15 cellular contexts compared by ENCODE assay signal in genomic region chr11:34308821-34309585, GRCh38. TPM values are rescaled to one million over a fixed set of nuclear protein-coding genes. Genes with fewer than 3 reads are reported as not detected.
DNase-seq lines count a peak whose midpoint lies in the region; ATAC-seq, FAIRE-seq and TF ChIP-seq lines count a peak whose summit lies in the region.
"Had no signal": no experiment of that assay in that cellular context is flagged by ENCODE, and none has a peak within 500 bp of the region (broad histone marks: within the 10 kb centered on the region; RNA-seq: fewer than 3 reads in every experiment).

No MANE protein-coding gene starts in this region.

- no peak overlapping the region for H3K9ac ChIP-seq in mesendoderm (ENCODE audit: low read length)

- DNase-seq in A673 (ENCODE audit: low spot score): peak; percentile 88
- DNase-seq in HuH-7 (ENCODE audit: low spot score): peak; percentile 52
- peak in 2 of 4 donors; percentile 9 to 28 for DNase-seq in body of pancreas
- DNase-seq in mesendoderm: no peak
- no peak for DNase-seq in H4 (ENCODE audit: low spot score)
- DNase-seq in DMS53 (lab: John Stamatoyannopoulos, UW): no peak
- DNase-seq in frontal cortex (ENCODE audit: low spot score in 2 of 2): no peak
- DNase-seq: activated naive CD4-positive, alpha-beta T cell; dermis blood vessel endothelial cell; heart left ventricle; NCI-H1417 treated with DMSO at 0.1 percent for 48 hours; NCI-H774; testis had no signal

- no peak overlapping the region for H3K4me2 ChIP-seq in mesendoderm (ENCODE audit: low read length)

- H3K4ac ChIP-seq in mesendoderm (ENCODE audit: low read depth, low read length): no peak overlapping the region

- H3K4me3 ChIP-seq in A673 (ENCODE audit: low read depth, low read length, poor library complexity, severe bottlenecking): peak overlapping the region; percentile 0
- H3K4me3 ChIP-seq in body of pancreas: no peak overlapping the region
- H3K4me3 ChIP-seq in mesendoderm (ENCODE audit: low read length): no peak overlapping the region
- H3K4me3 ChIP-seq: heart left ventricle, testis had no signal

- no peaks in the 10 kb centered on the region for H3K79me2 ChIP-seq in mesendoderm (ENCODE audit: control insufficient read depth, insufficient read depth, low read length)

- POLR2A ChIA-PET in A673 (lab: Charles Lee; ENCODE audit: low non-redundant PET): no interaction called here

- H3K4me1 ChIP-seq in A673 (ENCODE audit: insufficient read depth, low read length, poor library complexity, severe bottlenecking): peaks cover 44% of the 10 kb centered on the region
- no peaks in the 10 kb centered on the region for H3K4me1 ChIP-seq in body of pancreas
- peaks cover 6% of the 10 kb centered on the region for H3K4me1 ChIP-seq in mesendoderm (ENCODE audit: control insufficient read depth, low read depth, low read length)
- H3K4me1 ChIP-seq: testis had no signal

- H3K36me3 ChIP-seq in A673 (ENCODE audit: insufficient read depth, low read length, poor library complexity, severe bottlenecking): no peaks in the 10 kb centered on the region
- H3K36me3 ChIP-seq in body of pancreas (replicated peaks in 1 of 2; ENCODE audit: insufficient read depth in 1 of 2, low read depth in 2 of 2): no peaks in the 10 kb centered on the region
- no peaks in the 10 kb centered on the region for H3K36me3 ChIP-seq in mesendoderm (ENCODE audit: control insufficient read depth, insufficient read depth, low read length)
- H3K36me3 ChIP-seq: heart left ventricle had no signal

- no peak overlapping the region for H3K18ac ChIP-seq in mesendoderm (ENCODE audit: low read length)

- no peaks in the 10 kb centered on the region for H3K9me3 ChIP-seq in A673 (ENCODE audit: low read depth, low read length, poor library complexity, severe bottlenecking)
- no peaks in the 10 kb centered on the region for H3K9me3 ChIP-seq in body of pancreas
- H3K9me3 ChIP-seq: heart left ventricle, testis had no signal

- no peak overlapping the region for H2BK120ac ChIP-seq in mesendoderm (ENCODE audit: low read depth, low read length)

- WGBS in body of pancreas, 2 donors: 60 to 65% methylated on average over 8 of the region's 8 CpGs
- no CpG with 5 or more reads among the region's 8 CpGs for WGBS in mesendoderm (ENCODE audit: extremely low coverage, insufficient coverage, low lambda C conversion rate)

- no peaks in the 10 kb centered on the region for H3K27me3 ChIP-seq in A673 (replicated peaks; ENCODE audit: insufficient read depth, low read depth, low read length, poor library complexity)
- H3K27me3 ChIP-seq in body of pancreas: no peaks in the 10 kb centered on the region
- H3K27me3 ChIP-seq in mesendoderm (ENCODE audit: insufficient read depth, low read length, poor library complexity): no peaks in the 10 kb centered on the region
- H3K27me3 ChIP-seq: heart left ventricle, testis had no signal

- TF ChIP-seq CTCF in A673 (conservative IDR thresholded peaks at IDR 0.05; ENCODE audit: low read depth, low read length) (no peak), body of pancreas (IDR thresholded peaks at IDR 0.05) (no peak)

- peak overlapping the region; percentile 91 for H3K23ac ChIP-seq in mesendoderm (ENCODE audit: low read length)

- no peak overlapping the region for H4K8ac ChIP-seq in mesendoderm (ENCODE audit: low read depth, low read length)

- H2BK5ac ChIP-seq in mesendoderm (ENCODE audit: low read length): no peak overlapping the region

- CTCF ChIA-PET in A673 (lab: Charles Lee): no interaction called here

- no peak for TF ChIP-seq POLR2A in body of pancreas (IDR thresholded peaks at IDR 0.05)

- no peak overlapping the region for H2BK15ac ChIP-seq in mesendoderm (replicated peaks; ENCODE audit: low read depth)

- H2AK5ac ChIP-seq in mesendoderm (ENCODE audit: low read length): no peak overlapping the region

- ATAC-seq in body of pancreas: peak; percentile 48
- ATAC-seq in GM18519 (IDR thresholded peaks at IDR 0.05; ENCODE audit: low FRiP score, unreplicated experiment): no peak
- ATAC-seq: heart left ventricle had no signal

- H3K56ac ChIP-seq in mesendoderm (ENCODE audit: low read length): no peak overlapping the region

- no TSS peak for BruUV-seq in A673 (replicated peaks; lab: Mats Ljungman, UMichigan)

- FAIRE-seq in frontal cortex (lab: Jason Lieb, UNC): no peak
- FAIRE-seq: GM18507 had no signal

- no peak overlapping the region for H4K5ac ChIP-seq in mesendoderm (ENCODE audit: low read length)

- intact Hi-C loops in A673 (cut with micrococcal nuclease; ENCODE audit: unreplicated experiment): no loop called here
- intact Hi-C loops in body of pancreas (cut with DNase I): no loop called here

- H3K27ac ChIP-seq in A673 (ENCODE audit: low read depth, low read length, poor library complexity, severe bottlenecking): peak overlapping the region; percentile 45
- no peak overlapping the region for H3K27ac ChIP-seq in body of pancreas
- no peak overlapping the region for H3K27ac ChIP-seq in mesendoderm (ENCODE audit: low read depth, low read length)
- H3K27ac ChIP-seq: testis had no signal

- H3K79me1 ChIP-seq in mesendoderm (ENCODE audit: low read length): no peaks in the 10 kb centered on the region

RNA-seq across cellular contexts. Expression of gene ABTB2, which starts 48.8 kb away (rescaled TPM):
- total RNA-seq in A673 (2021): 40.7 and 46.3 TPM in 2 replicates
- 1 to 10 TPM; 2.1 to 4.3 TPM for total RNA-seq in body of pancreas
- 2.6 TPM for polyA plus RNA-seq in mesendoderm (2013, experiment 1 of 2)
- polyA plus RNA-seq in mesendoderm (2013, experiment 2 of 2): 2.5 TPM
- 1.2 and 3.2 TPM in 2 replicates for total RNA-seq in H4 (2014; rRNA removed; shearing (Covaris generic))
- 2.4 TPM for total RNA-seq in frontal cortex

Comparison
In these comparisons a context has a peak if more than half of its experiments do, and no peak if none do; other contexts are left out.
1. DNase-seq: peak in A673 (single experiment) and HuH-7 (single experiment); none in mesendoderm (single experiment), H4 (single experiment), DMS53 (single experiment) and frontal cortex (0 of 2).